8 cellular contexts compared by ENCODE assay signal in the genomic region with DNA sequence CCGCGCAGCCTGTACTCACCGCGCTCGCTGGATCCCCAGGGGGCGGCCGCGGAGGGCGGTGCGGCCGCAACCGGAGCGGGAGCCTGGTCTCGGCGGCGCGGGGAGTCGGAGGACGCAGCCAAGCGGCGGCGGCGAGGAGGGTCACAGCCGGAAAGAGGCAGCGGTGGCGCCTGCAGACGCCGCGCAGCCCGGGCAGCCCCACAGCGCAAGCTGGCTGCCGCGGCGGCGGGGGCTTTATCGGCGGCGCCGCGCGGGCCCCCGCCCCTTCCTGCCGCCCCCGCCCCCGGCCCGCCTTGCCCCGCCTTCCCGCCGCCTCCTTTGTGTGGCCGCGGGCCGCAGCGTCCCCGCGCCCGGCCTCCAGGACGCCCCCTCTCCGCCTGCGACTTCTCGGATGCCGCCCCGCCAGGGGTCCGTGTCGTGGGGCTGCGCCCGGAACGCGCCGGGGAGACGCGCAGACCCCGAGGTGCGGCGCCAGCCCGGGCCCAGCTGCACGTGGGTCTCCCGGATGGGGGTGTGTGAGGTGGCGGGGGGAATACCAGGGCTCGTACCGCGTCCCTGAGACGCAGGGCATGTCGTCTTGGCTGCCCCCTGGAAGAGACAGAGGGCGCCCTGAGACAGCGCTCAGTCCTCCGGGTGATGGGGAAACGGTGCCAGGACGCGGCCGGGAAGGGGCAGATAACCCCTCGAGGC. TPM values are rescaled to one million over a fixed set of nuclear protein-coding genes. Genes with fewer than 3 reads are reported as not detected.
A peak's percentile ranks its signal among the peaks of the same experiment; 100 is the strongest.
DNase-seq lines count a peak whose midpoint lies in the region; ATAC-seq and TF ChIP-seq lines count a peak whose summit lies in the region.

A gene with protein sequence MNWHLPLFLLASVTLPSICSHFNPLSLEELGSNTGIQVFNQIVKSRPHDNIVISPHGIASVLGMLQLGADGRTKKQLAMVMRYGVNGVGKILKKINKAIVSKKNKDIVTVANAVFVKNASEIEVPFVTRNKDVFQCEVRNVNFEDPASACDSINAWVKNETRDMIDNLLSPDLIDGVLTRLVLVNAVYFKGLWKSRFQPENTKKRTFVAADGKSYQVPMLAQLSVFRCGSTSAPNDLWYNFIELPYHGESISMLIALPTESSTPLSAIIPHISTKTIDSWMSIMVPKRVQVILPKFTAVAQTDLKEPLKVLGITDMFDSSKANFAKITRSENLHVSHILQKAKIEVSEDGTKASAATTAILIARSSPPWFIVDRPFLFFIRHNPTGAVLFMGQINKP (minus strand): TSS at position 207 of the 690 bp plus-strand sequence. CDS start 37,386 bp downstream, outside the sequence.

- peaks cover 13% of the 10 kb centered on the region for H3K4me1 ChIP-seq in mononuclear cell (ENCODE audit: insufficient read depth, low read length)

- peak; percentile 15 for DNase-seq in NCI-H2196 (lab: John Stamatoyannopoulos, UW; ENCODE audit: unreplicated experiment)
- DNase-seq in NCI-H2196 treated with DMSO at 0.1 percent for 48 hours (lab: John Stamatoyannopoulos, UW; ENCODE audit: unreplicated experiment), result no peak
- peak; percentile 49 for DNase-seq in NCI-H526 treated with DMSO at 0.1 percent for 48 hours (lab: John Stamatoyannopoulos, UW)
- peak; percentile 68 for DNase-seq in activated CD8-positive, alpha-beta memory T cell treated with anti-CD3 and anti-CD28 coated beads, Interleukin-2, amount 50 U/mL, for 4 hours
- peak; percentile 33 to 36 for DNase-seq in erythroblast (lab: John Stamatoyannopoulos, UW)
- DNase-seq in stimulated activated CD8-positive, alpha-beta memory T cell treated with anti-CD3 and anti-CD28 coated beads, Interleukin-4, amount 100 ng/mL, for 48 hours, result peak; percentile 65

- peaks cover 60% of the 10 kb centered on the region for H3K27me3 ChIP-seq in mononuclear cell (ENCODE audit: insufficient read depth, low read length)

- peak within 1 kb of the TSS; percentile 33 for H3K4me3 ChIP-seq in mononuclear cell (ENCODE audit: low read length)

- peak; percentile 55 for ATAC-seq in HG02970 (IDR thresholded peaks at IDR 0.05; ENCODE audit: low FRiP score, unreplicated experiment)

- TF ChIP-seq POLR2A in erythroblast (IDR thresholded peaks at IDR 0.05; ENCODE audit: low read length), result no peak

- H3K9me3 ChIP-seq in mononuclear cell (ENCODE audit: low read depth, low read length), result no peaks in the 10 kb centered on the region

RNA-seq across cellular contexts. Expression of the gene that starts here (rescaled TPM):
- 2.5 TPM for total RNA-seq in mononuclear cell
